Comparison of ENCODE assay signal across 17 cellular contexts in genomic region chr7:47394751-47395252, GRCh38.
DNase-seq lines count a peak whose midpoint lies in the region; ATAC-seq and TF ChIP-seq lines count a peak whose summit lies in the region.
"Had no signal": no experiment of that assay in that cellular context is flagged by ENCODE, and none has a peak within 500 bp of the region (broad histone marks: within the 10 kb centered on the region; RNA-seq: fewer than 3 reads in every experiment).

No MANE protein-coding gene starts in this region.

- H3K36me3 Mint-ChIP-seq in IgD-negative memory B cell = peaks cover 9% of the 10 kb centered on the region
- H3K36me3 Mint-ChIP-seq in endodermal cell (ENCODE audit: low read depth) = peaks cover 47% of the 10 kb centered on the region
- H3K36me3 Mint-ChIP-seq in nephron (ENCODE audit: low read depth) = peaks cover 84% of the 10 kb centered on the region

- no peak overlapping the region for H3K4me3 ChIP-seq in endodermal cell (ENCODE audit: low read length)
- H3K4me3 ChIP-seq in transverse colon = no peak overlapping the region

- no peaks in the 10 kb centered on the region for H3K4me1 ChIP-seq in endodermal cell (ENCODE audit: control insufficient read depth, insufficient read depth, low read length)
- no peaks in the 10 kb centered on the region for H3K4me1 ChIP-seq in transverse colon

- no peak overlapping the region for H3K9ac ChIP-seq in endodermal cell (ENCODE audit: extremely low read depth, low read length, poor library complexity, severe bottlenecking)

- H3K36me3 ChIP-seq in endodermal cell (ENCODE audit: control insufficient read depth, insufficient read depth, low read length) = peaks cover 36% of the 10 kb centered on the region
- H3K36me3 ChIP-seq in transverse colon = peaks cover 0 to 15% (median 0%) of the 10 kb centered on the region in 4 donors

- intact Hi-C loops in transverse colon (cut with DNase I; ENCODE audit: low total_unique reads) = no loop called here

- WGBS in endodermal cell (ENCODE audit: insufficient coverage in 1 of 2, insufficient read length in 1 of 2), 2 experiments = 92 to 94% methylated on average over 5 to 11 of the region's 11 CpGs
- WGBS in transverse colon (ENCODE audit: low coverage in 1 of 2), 2 donors = 90 to 96% methylated on average over 4 to 11 of the region's 11 CpGs

- H3K27me3 ChIP-seq in endodermal cell (ENCODE audit: control insufficient read depth, insufficient read depth, low read length, poor library complexity, severe bottlenecking) = no peaks in the 10 kb centered on the region
- H3K27me3 ChIP-seq in transverse colon = no peaks in the 10 kb centered on the region

- no peak for DNase-seq in endodermal cell
- peak; percentile 1 for DNase-seq in transverse colon
- DNase-seq in NCI-H2107 (lab: John Stamatoyannopoulos, UW) = no peak
- no peak for DNase-seq in NCI-H187 (lab: John Stamatoyannopoulos, UW)
- DNase-seq: DMS53, GDM1, Kasumi-1, NCI-H187 treated with DMSO at 0.1 percent for 48 hours, NCI-H510A, NCI-H748 treated with DMSO at 0.1 percent for 48 hours, SIG-M5 had no signal

- no peak for TF ChIP-seq EP300 in transverse colon (IDR thresholded peaks at IDR 0.05; ENCODE audit: low read depth)

- peak overlapping the region in 1 of 4 donors; percentile 15 for H3K4me3 Mint-ChIP-seq in IgD-negative memory B cell
- H3K4me3 Mint-ChIP-seq in endodermal cell = no peak overlapping the region
- H3K4me3 Mint-ChIP-seq in nephron = no peak overlapping the region
- H3K4me3 Mint-ChIP-seq: B cell, CD14-positive monocyte had no signal

- H3K27ac ChIP-seq in endodermal cell (ENCODE audit: low read depth, low read length) = no peak overlapping the region
- H3K27ac ChIP-seq in transverse colon = no peak overlapping the region

- no peak for TF ChIP-seq POLR2A in transverse colon (IDR thresholded peaks at IDR 0.05)

- no peaks in the 10 kb centered on the region for H3K9me3 Mint-ChIP-seq in IgD-negative memory B cell
- no peaks in the 10 kb centered on the region for H3K9me3 Mint-ChIP-seq in endodermal cell
- no peaks in the 10 kb centered on the region for H3K9me3 Mint-ChIP-seq in nephron

- in situ Hi-C loops in transverse colon (cut with MboI; ENCODE audit: low pct_ligation_motif_present in 1 of 4, low pct_unique_long_range_greater_than_20kb in 1 of 4, low sequenced_read_pairs in 3 of 4) = no loop called here

- TF ChIP-seq CTCF in endodermal cell (conservative IDR thresholded peaks at IDR 0.05) = no peak
- no peak for TF ChIP-seq CTCF in nephron (IDR thresholded peaks at IDR 0.05; ENCODE audit: unreplicated experiment in 3 of 3)
- TF ChIP-seq CTCF in transverse colon (IDR thresholded peaks at IDR 0.05) = no peak

- H3K27ac Mint-ChIP-seq in IgD-negative memory B cell (peak overlapping the region in 2 of 3 donors; percentile 65 to 84), endodermal cell (peak overlapping the region; percentile 23), nephron (peak overlapping the region in 2 of 3 experiments; percentile 15 to 30)
- H3K27ac Mint-ChIP-seq: B cell had no signal

- H3K4me1 Mint-ChIP-seq in IgD-negative memory B cell (peaks cover 10 to 11% (median 10%) of the 10 kb centered on the region in 3 donors), endodermal cell (no peaks in the 10 kb centered on the region), nephron (peaks cover 24% of the 10 kb centered on the region)

- H3K27me3 Mint-ChIP-seq in IgD-negative memory B cell (no peaks in the 10 kb centered on the region), endodermal cell (ENCODE audit: insufficient read depth) (no peaks in the 10 kb centered on the region), nephron (ENCODE audit: low read depth) (peaks cover 3% of the 10 kb centered on the region)
- H3K27me3 Mint-ChIP-seq: B cell had no signal

- ATAC-seq in HG03439 (IDR thresholded peaks at IDR 0.05; ENCODE audit: unreplicated experiment) = no peak
- ATAC-seq: HCT116 had no signal

- H3K9me3 ChIP-seq in endodermal cell (ENCODE audit: control insufficient read depth, low read length) (no peaks in the 10 kb centered on the region), transverse colon (no peaks in the 10 kb centered on the region)

Comparison
In these comparisons a context has a peak if more than half of its experiments do, and no peak if none do; other contexts are left out.
1. H3K27ac Mint-ChIP-seq: peak in every context shown above with its lines; median percentile 74 in IgD-negative memory B cell; 23 in endodermal cell; 22 in nephron.